In the genomic region with DNA sequence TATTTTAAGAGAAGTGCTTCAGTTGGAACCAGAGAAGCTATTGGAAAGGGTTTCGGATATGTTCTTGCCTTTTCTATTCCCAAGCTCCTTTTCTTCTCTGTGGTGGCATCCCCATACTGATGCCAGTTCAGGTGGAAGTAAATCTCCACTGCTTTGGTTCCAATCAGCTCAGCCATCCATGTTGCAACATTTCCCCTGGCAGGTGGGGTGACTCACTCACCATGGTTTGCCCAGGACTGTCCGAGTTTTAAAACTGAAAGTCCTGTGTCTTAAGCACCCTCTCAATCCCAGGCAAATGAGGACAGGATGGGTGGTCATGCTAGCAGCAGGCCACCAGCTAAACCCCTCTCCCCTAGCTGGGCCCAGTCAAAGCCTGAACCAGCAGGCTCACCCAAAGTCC, we compare ENCODE assay signal across 15 cellular contexts. TPM values are rescaled to one million over a fixed set of nuclear protein-coding genes. Genes with fewer than 3 reads are reported as not detected.
"Had no signal": no experiment of that assay in that cellular context is flagged by ENCODE, and none has a peak within 500 bp of the region (broad histone marks: within the 10 kb centered on the region; RNA-seq: fewer than 3 reads in every experiment).

No MANE protein-coding gene starts in this region.

- H3K9me3 ChIP-seq: ovary, right lobe of liver had no signal

- DNase-seq: activated CD4-positive, CD25-positive, alpha-beta regulatory T cell treated with anti-CD3 and anti-CD28 coated beads, Interleukin-2, amount 50 U/mL, for 72 hours; activated gamma-delta T cell treated with Interleukin-2 at 50 U/mL for 16 hours; dermis blood vessel endothelial cell; effector memory CD4-positive, alpha-beta T cell; kidney; naive thymus-derived CD8-positive, alpha-beta T cell; ovary; right lobe of liver; stimulated activated CD4-positive, alpha-beta T cell treated with anti-CD3 and anti-CD28 coated beads, Interleukin-4, amount 100 ng/mL, for 24 hours had no signal

- H3K4me1 ChIP-seq: right lobe of liver had no signal

- H3K27ac ChIP-seq: cardiac muscle cell, ovary, right lobe of liver, VCaP had no signal

- ATAC-seq: activated naive CD4-positive, alpha-beta T cell treated with anti-CD3 and anti-CD28 coated beads, Interleukin-2, amount 50 U/mL, for 72 hours; naive thymus-derived CD8-positive, alpha-beta T cell; stimulated activated effector memory CD8-positive, alpha-beta T cell treated with anti-CD3 and anti-CD28 coated beads, Interleukin-12 subunit alpha, Interleukin-12 subunit beta, amount 100 ng/mL, for 72 hours had no signal

- H3K4me2 ChIP-seq: smooth muscle cell had no signal

- H3K4me3 ChIP-seq: cardiac muscle cell, ovary, right lobe of liver, smooth muscle cell had no signal

- H3K27me3 ChIP-seq: cardiac muscle cell, ovary, right lobe of liver had no signal

- H3K36me3 ChIP-seq: cardiac muscle cell, ovary, right lobe of liver had no signal

RNA-seq across cellular contexts. Expression of a gene that starts 15.1 kb away (rescaled TPM):
- total RNA-seq: fibroblast of villous mesenchyme, smooth muscle cell had no signal
